ENCODE assay signal across 8 cellular contexts in genomic region chr2:168247341-168248305, GRCh38. TPM values are rescaled to one million over a fixed set of nuclear protein-coding genes. Genes with fewer than 3 reads are reported as not detected.
A peak's percentile ranks its signal among the peaks of the same experiment; 100 is the strongest.
DNase-seq lines count a peak whose midpoint lies in the region; ATAC-seq and TF ChIP-seq lines count a peak whose summit lies in the region.

Gene STK39 (minus strand): TSS chr2:168247595. CDS start chr2:168247435, 160 bp downstream.

- peaks cover 4% of the 10 kb centered on the region for H3K36me3 Mint-ChIP-seq in type B pancreatic cell

- POLR2A ChIA-PET in GM10248 (lab: Yijun Ruan, JAX) = no interaction called here

- peak within 1 kb of the TSS; percentile 92 for H3K27ac Mint-ChIP-seq in type B pancreatic cell

- H3K27me3 Mint-ChIP-seq in type B pancreatic cell = no peaks in the 10 kb centered on the region

- DNase-seq in GM10248 (ENCODE audit: extremely low spot score) = peak; percentile 74
- DNase-seq in HFF-Myc (ENCODE audit: extremely low read depth, low read depth) = no peak
- peak; percentile 31 for DNase-seq in MV-4-11 (lab: John Stamatoyannopoulos, UW)
- DNase-seq in T follicular helper cell (ENCODE audit: low read depth) = peak; percentile 67
- DNase-seq in adrenal gland = peak; percentile 50 to 76 (median 62)
- DNase-seq in heart left ventricle = peak; percentile 81 to 92 (median 83)
- DNase-seq in pons (ENCODE audit: low spot score) = peak; percentile 51
- peak; percentile 84 for DNase-seq in type B pancreatic cell (ENCODE audit: extremely low spot score, unreplicated experiment)

- H3K4me1 ChIP-seq in adrenal gland (replicated peaks in 1 of 2) = no peaks in the 10 kb centered on the region
- peaks cover 0 to 40% (median 23%) of the 10 kb centered on the region in 12 donors for H3K4me1 ChIP-seq in heart left ventricle

- H3K36me3 ChIP-seq in adrenal gland (replicated peaks in 1 of 2) (no peaks in the 10 kb centered on the region), heart left ventricle (no peaks in the 10 kb centered on the region)

- TF ChIP-seq CTCF in GM10248 (IDR thresholded peaks at IDR 0.05; ENCODE audit: control extremely low read depth, extremely low read depth, low read depth, missing control alignments) (no peak), HFF-Myc (IDR thresholded peaks at IDR 0.05; ENCODE audit: low read depth, low read length, missing control alignments) (peak; percentile 13), adrenal gland (IDR thresholded peaks at IDR 0.05) (peak in 1 of 6 experiments; percentile 15), heart left ventricle (IDR thresholded peaks at IDR 0.05) (peak in 2 of 12 donors; percentile 3 to 12), type B pancreatic cell (conservative IDR thresholded peaks at IDR 0.05) (peak; percentile 37)

- peak; percentile 72 to 92 (median 88) for ATAC-seq in heart left ventricle

- H3K9me3 Mint-ChIP-seq in type B pancreatic cell = no peaks in the 10 kb centered on the region

- H3K4me1 Mint-ChIP-seq in type B pancreatic cell (ENCODE audit: unreplicated experiment) = peaks cover 39% of the 10 kb centered on the region

- CTCF ChIA-PET in GM10248 (lab: Yijun Ruan, JAX) = no interaction called here

- intact Hi-C loops in adrenal gland (cut with DNase I) (no loop called here), heart left ventricle (cut with DNase I) (loop anchor here in 9 of 10 donors (2.0 to 10.0 kb wide), 7 partner anchors 70 to 113 kb away; no protein-coding TSS in a partner anchor)

- TF ChIP-seq POLR2A in adrenal gland (IDR thresholded peaks at IDR 0.05) = no peak
- peak in 1 of 2 donors; percentile 29 for TF ChIP-seq POLR2A in heart left ventricle (IDR thresholded peaks at IDR 0.05)

- H3K4me3 ChIP-seq in HFF-Myc (replicated peaks; ENCODE audit: low read depth, low read length) (peak within 1 kb of the TSS; percentile 66), adrenal gland (peak within 1 kb of the TSS in 2 of 4 donors; percentile 55 to 90), heart left ventricle (peak within 1 kb of the TSS; percentile 49 to 94 (median 80))

- H3K9me3 ChIP-seq in adrenal gland (replicated peaks in 1 of 3) (no peaks in the 10 kb centered on the region), heart left ventricle (no peaks in the 10 kb centered on the region)

- H3K4me3 Mint-ChIP-seq in type B pancreatic cell = peak within 1 kb of the TSS; percentile 96

- 1 to 2% (median 1%) methylated on average over 16 to 91 of the region's 91 CpGs for WGBS in adrenal gland, 4 donors
- WGBS in heart left ventricle, 4 donors = 0 to 1% (median 1%) methylated on average over 30 to 91 of the region's 91 CpGs

- H3K27me3 ChIP-seq in adrenal gland = no peaks in the 10 kb centered on the region
- no peaks in the 10 kb centered on the region for H3K27me3 ChIP-seq in heart left ventricle

- peak within 1 kb of the TSS in 3 of 5 donors; percentile 21 to 87 (median 70) for H3K27ac ChIP-seq in adrenal gland
- H3K27ac ChIP-seq in heart left ventricle = peak within 1 kb of the TSS; percentile 6 to 93 (median 88)

RNA-seq across cellular contexts. Expression of gene STK39, which starts in this region (rescaled TPM):
- total RNA-seq in adrenal gland (1 to 10 TPM; 2.4 to 7.7 (median 4.7) TPM), heart left ventricle (10 to 100 TPM; 13.1 to 33.2 (median 21.5) TPM), type B pancreatic cell (ENCODE audit: low replicate concordance) (22.0 and 26.2 TPM in 2 replicates)
- polyA plus RNA-seq in adrenal gland (10 to 100 TPM in 1 of 3 donors, 1 to 10 TPM in 2; 6.0 to 11.1 (median 6.8) TPM), heart left ventricle (10 to 100 TPM; 18.2 to 40.1 TPM)

Comparison
In these comparisons a context has a peak if more than half of its experiments do, and no peak if none do; other contexts are left out.
1. intact Hi-C loops: an anchor here in heart left ventricle (2.0 to 10.0 kb wide); none called in adrenal gland.